In genomic region chr6:27139753-27140522, GRCh38 we compare ENCODE assay signal across 8 cellular contexts.
DNase-seq lines count a peak whose midpoint lies in the region; ATAC-seq and TF ChIP-seq lines count a peak whose summit lies in the region.

No MANE protein-coding gene starts in this region.

- H3K4me3 Mint-ChIP-seq in activated T-cell treated with anti-CD3 and anti-CD28 coated beads, Interleukin-2, amount 50 U/mL, for 4 hours, result peak overlapping the region; percentile 91

- DNase-seq in activated T-cell treated with anti-CD3 and anti-CD28 coated beads, Interleukin-2, amount 50 U/mL, for 4 hours, result no peak
- DNase-seq in activated T-cell treated with anti-CD3 and anti-CD28 coated beads, Interleukin-2, amount 50 U/mL, for 1 hour, result no peak
- DNase-seq in omental fat pad (ENCODE audit: low spot score), result no peak
- no peak for DNase-seq in NCI-H1436 (lab: John Stamatoyannopoulos, UW)
- no peak for DNase-seq in pons (ENCODE audit: low spot score)

- TF ChIP-seq CTCF in omental fat pad (IDR thresholded peaks at IDR 0.05), result no peak

- H3K27me3 Mint-ChIP-seq in activated T-cell treated with anti-CD3 and anti-CD28 coated beads, Interleukin-2, amount 50 U/mL, for 4 hours (ENCODE audit: low read depth), result no peaks in the 10 kb centered on the region

- peak in 1 of 2 donors; percentile 15 for ATAC-seq in activated T-cell treated with anti-CD3 and anti-CD28 coated beads, Interleukin-2, amount 50 U/mL, for 4 hours
- ATAC-seq in HG03064 (IDR thresholded peaks at IDR 0.05; ENCODE audit: low read depth, unreplicated experiment) (peak; percentile 7), SK-N-SH treated with all-trans-retinoic acid at 6 μM for 48 hours (peak; percentile 51), esophagus mucosa (peak; percentile 35), omental fat pad (ENCODE audit: low FRiP score) (peak; percentile 29)

- H3K9me3 Mint-ChIP-seq in activated T-cell treated with anti-CD3 and anti-CD28 coated beads, Interleukin-2, amount 50 U/mL, for 4 hours, result no peaks in the 10 kb centered on the region

- peaks cover 3% of the 10 kb centered on the region for H3K36me3 Mint-ChIP-seq in activated T-cell treated with anti-CD3 and anti-CD28 coated beads, Interleukin-2, amount 50 U/mL, for 4 hours (ENCODE audit: insufficient read depth)

- peaks cover 45% of the 10 kb centered on the region for H3K4me1 Mint-ChIP-seq in activated T-cell treated with anti-CD3 and anti-CD28 coated beads, Interleukin-2, amount 50 U/mL, for 4 hours (ENCODE audit: low read depth)

TF ChIP-seq in SK-N-SH treated with all-trans-retinoic acid at 6 μM for 48 hours, 23 proteins besides CTCF, POLR2A, EP300 and RAD21:
- TF ChIP-seq ZFP30 (CRISPR knock-in tag; IDR thresholded peaks at IDR 0.05) (no peak), ARNTL (CRISPR knock-in tag; IDR thresholded peaks at IDR 0.05; ENCODE audit: borderline replicate concordance, low read depth) (no peak), TCF4 (CRISPR knock-in tag; IDR thresholded peaks at IDR 0.05; ENCODE audit: borderline replicate concordance) (no peak), ESRRG (CRISPR knock-in tag; IDR thresholded peaks at IDR 0.05) (no peak), RARB (CRISPR knock-in tag; IDR thresholded peaks at IDR 0.05) (no peak), POU6F1 (CRISPR knock-in tag; IDR thresholded peaks at IDR 0.05; ENCODE audit: borderline replicate concordance, low read depth) (no peak), ZNF8 (CRISPR knock-in tag; IDR thresholded peaks at IDR 0.05) (no peak), BACH2 (CRISPR knock-in tag; IDR thresholded peaks at IDR 0.05; ENCODE audit: borderline replicate concordance) (no peak), CSRNP3 (CRISPR knock-in tag; IDR thresholded peaks at IDR 0.05) (no peak), TOX (CRISPR knock-in tag; IDR thresholded peaks at IDR 0.05; ENCODE audit: borderline replicate concordance) (no peak), OSR1 (CRISPR knock-in tag; IDR thresholded peaks at IDR 0.05) (no peak), CSDC2 (CRISPR knock-in tag; IDR thresholded peaks at IDR 0.05) (no peak), ZNF565 (CRISPR knock-in tag; conservative IDR thresholded peaks at IDR 0.05; ENCODE audit: low read depth) (no peak)
